ENCODE assay signal across 24 cellular contexts in the genomic region with DNA sequence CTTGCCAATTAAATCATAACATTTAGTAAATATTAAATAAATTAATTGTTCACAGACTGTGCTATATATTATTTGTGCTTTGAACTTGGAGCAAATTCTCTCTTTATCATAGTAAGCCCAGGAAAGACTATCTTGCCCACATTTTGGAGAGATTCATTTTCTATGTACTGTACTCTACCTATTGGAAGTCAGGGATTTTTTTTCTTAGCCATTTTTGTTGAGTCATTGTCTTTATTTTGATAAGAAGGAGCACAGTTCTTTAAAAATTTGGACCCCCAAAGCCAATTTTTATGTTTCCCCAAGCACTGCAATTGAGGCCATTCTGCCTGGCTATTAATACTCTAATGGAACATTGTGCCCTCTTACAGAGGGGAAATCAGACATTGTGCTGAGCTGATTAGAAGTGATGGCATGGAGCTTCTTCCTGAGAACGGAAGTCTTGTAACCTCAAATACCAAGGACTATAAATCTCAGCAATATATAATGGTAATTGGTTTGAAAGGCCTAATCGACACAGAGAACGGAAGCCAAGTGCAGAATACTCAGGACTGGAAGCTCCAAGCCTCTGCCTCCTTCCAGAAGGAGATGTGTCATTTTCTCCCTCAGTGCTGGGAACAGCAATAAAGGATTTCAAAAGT.
DNase-seq lines count a peak whose midpoint lies in the region; ATAC-seq, FAIRE-seq and TF ChIP-seq lines count a peak whose summit lies in the region.
"Had no signal": no experiment of that assay in that cellular context is flagged by ENCODE, and none has a peak within 500 bp of the region (broad histone marks: within the 10 kb centered on the region; RNA-seq: fewer than 3 reads in every experiment).

No MANE protein-coding gene starts in this region.

- ATAC-seq in HepG2 (no peak), right lobe of liver (no peak), HG02973 (IDR thresholded peaks at IDR 0.05; ENCODE audit: unreplicated experiment) (no peak)
- ATAC-seq in stimulated activated naive CD8-positive, alpha-beta T cell treated with anti-CD3 and anti-CD28 coated beads, Interleukin-15, amount 100 ng/mL, for 72 hours, result no peak
- ATAC-seq: GM23338, HCT116, Panc1 had no signal

- peaks cover 9 to 22% of the 10 kb centered on the region in 2 donors for H3K9me3 Mint-ChIP-seq in stimulated activated naive CD8-positive, alpha-beta T cell treated with anti-CD3 and anti-CD28 coated beads, Interleukin-15, amount 100 ng/mL, for 72 hours

- TF ChIP-seq EP300 in HepG2 (IDR thresholded peaks at IDR 0.05; ENCODE audit: low read depth in 2 of 2, low read length in 2 of 2) (no peak), HepG2 (CRISPR knock-in tag; IDR thresholded peaks at IDR 0.05; ENCODE audit: borderline replicate concordance) (no peak)

- CTCF ChIA-PET in HepG2 (lab: Yijun Ruan, JAX; ENCODE audit: low intra/inter-chr PET ratio, low total read pairs), result no interaction called here

- H3K27me3 ChIP-seq in HepG2 (ENCODE audit: control insufficient read depth in 1 of 2, insufficient read depth in 2 of 2, low read length in 2 of 2), result no peaks in the 10 kb centered on the region
- H3K27me3 ChIP-seq in right lobe of liver, result no peaks in the 10 kb centered on the region
- H3K27me3 ChIP-seq: SJCRH30 had no signal

- 70% methylated on average over 3 of the region's 3 CpGs for WGBS in HepG2 (ENCODE audit: low lambda C conversion rate)
- WGBS in right lobe of liver (ENCODE audit: insufficient coverage, low coverage, low lambda C conversion rate, missing lambda C conversion rate), result 59% methylated on average over 3 of the region's 3 CpGs

- TF ChIP-seq POLR2A in HepG2 (IDR thresholded peaks at IDR 0.05; ENCODE audit: insufficient read depth in 1 of 2, low read depth in 2 of 2, low read length in 2 of 2) (no peak), right lobe of liver (IDR thresholded peaks at IDR 0.05) (no peak)

- H3K79me2 ChIP-seq in HepG2 (ENCODE audit: insufficient read depth, low read length), result no peaks in the 10 kb centered on the region

- H3K4me2 ChIP-seq in HepG2 (ENCODE audit: low read depth, low read length), result no peak overlapping the region
- H3K4me2 ChIP-seq: GM23338 had no signal

- no peaks in the 10 kb centered on the region for H3K27me3 Mint-ChIP-seq in stimulated activated naive CD8-positive, alpha-beta T cell treated with anti-CD3 and anti-CD28 coated beads, Interleukin-15, amount 100 ng/mL, for 72 hours
- H3K27me3 Mint-ChIP-seq: B cell had no signal

- DNase-seq in HepG2 (ENCODE audit: low spot score), result no peak
- no peak for DNase-seq in right lobe of liver
- DNase-seq in M059J (ENCODE audit: low read depth), result peak; percentile 19
- DNase-seq in fibroblast of villous mesenchyme (ENCODE audit: low read depth), result peak; percentile 22
- no peak for DNase-seq in NCI-H1417 (lab: John Stamatoyannopoulos, UW)
- no peak for DNase-seq in stimulated activated naive CD8-positive, alpha-beta T cell treated with anti-CD3 and anti-CD28 coated beads, Interleukin-15, amount 100 ng/mL, for 72 hours
- DNase-seq in NCI-H510A (lab: John Stamatoyannopoulos, UW), result no peak
- DNase-seq: EL, KBM-7, NCI-H1092, NCI-H1436 treated with DMSO at 0.1 percent for 48 hours, NCI-H1930, NCI-H2227 treated with DMSO at 0.1 percent for 48 hours, NCI-H510A treated with DMSO at 0.1 percent for 48 hours, NCI-H774, SJCRH30 had no signal

- H3K27ac ChIP-seq in HepG2 (ENCODE audit: extremely low read length, insufficient read depth, low read length), result no peak overlapping the region
- no peak overlapping the region for H3K27ac ChIP-seq in right lobe of liver
- H3K27ac ChIP-seq: 22Rv1, SJCRH30 had no signal

- no peaks in the 10 kb centered on the region for H4K20me1 ChIP-seq in HepG2 (ENCODE audit: insufficient read depth, low read length)

- H3K4me3 ChIP-seq in HepG2 (replicated peaks in 1 of 3; ENCODE audit: insufficient read depth in 1 of 3, low read depth in 2 of 3, low read length in 3 of 3), result no peak overlapping the region
- H3K4me3 ChIP-seq in right lobe of liver, result no peak overlapping the region
- no peak overlapping the region for H3K4me3 ChIP-seq in fibroblast of villous mesenchyme (ENCODE audit: low read depth, low read length)
- H3K4me3 ChIP-seq: GM23338, SJCRH30 had no signal

- TF ChIP-seq CTCF in HepG2 (CRISPR knock-in tag; IDR thresholded peaks at IDR 0.05), result no peak
- no peak for TF ChIP-seq CTCF in right lobe of liver (IDR thresholded peaks at IDR 0.05)
- TF ChIP-seq CTCF in fibroblast of villous mesenchyme (IDR thresholded peaks at IDR 0.05; ENCODE audit: insufficient read depth, low read depth, low read length), result no peak

- H3K27ac Mint-ChIP-seq in stimulated activated naive CD8-positive, alpha-beta T cell treated with anti-CD3 and anti-CD28 coated beads, Interleukin-15, amount 100 ng/mL, for 72 hours, result no peak overlapping the region
- H3K27ac Mint-ChIP-seq: B cell; CD14-positive monocyte; GM23338; T-helper 1 cell treated with Interleukin-12 subunit alpha and Interleukin-12 subunit beta and Interleukin-4 antibody, amounts not matched to agents 30 μg/mL and 1 μg/mL, for 36 hours had no signal

- no peak overlapping the region for H2AFZ ChIP-seq in HepG2 (ENCODE audit: low read length)
- H2AFZ ChIP-seq: GM23338 had no signal

- H3K9me3 ChIP-seq in HepG2 (ENCODE audit: low read length), result no peaks in the 10 kb centered on the region
- H3K9me3 ChIP-seq in right lobe of liver, result no peaks in the 10 kb centered on the region

- intact Hi-C loops in HepG2 (cut with micrococcal nuclease; ENCODE audit: unreplicated experiment) (no loop called here), right lobe of liver (cut with DNase I) (no loop called here)

- no peak for FAIRE-seq in HepG2 (lab: Jason Lieb, UNC)

- no peaks in the 10 kb centered on the region for H3K4me1 Mint-ChIP-seq in stimulated activated naive CD8-positive, alpha-beta T cell treated with anti-CD3 and anti-CD28 coated beads, Interleukin-15, amount 100 ng/mL, for 72 hours
- H3K4me1 Mint-ChIP-seq: B cell, CD14-positive monocyte, GM23338 had no signal

- H3K4me3 Mint-ChIP-seq in stimulated activated naive CD8-positive, alpha-beta T cell treated with anti-CD3 and anti-CD28 coated beads, Interleukin-15, amount 100 ng/mL, for 72 hours, result no peak overlapping the region
- H3K4me3 Mint-ChIP-seq: B cell; CD14-positive monocyte; GM23338; T-helper 1 cell treated with Interleukin-12 subunit alpha and Interleukin-12 subunit beta and Interleukin-4 antibody, amounts not matched to agents 30 μg/mL and 1 μg/mL, for 36 hours had no signal

- POLR2A ChIA-PET in HepG2 (lab: Yijun Ruan, JAX), result no interaction called here

- H3K9ac ChIP-seq in HepG2 (ENCODE audit: insufficient read depth, low read depth, low read length), result no peak overlapping the region

- no peak for TF ChIP-seq RAD21 in HepG2 (CRISPR knock-in tag; IDR thresholded peaks at IDR 0.05)

- H3K36me3 ChIP-seq in HepG2 (replicated peaks in 1 of 2; ENCODE audit: control insufficient read depth in 1 of 2, insufficient read depth in 2 of 2, low read length in 2 of 2) (no peaks in the 10 kb centered on the region), right lobe of liver (no peaks in the 10 kb centered on the region)
- H3K36me3 ChIP-seq: SJCRH30 had no signal

- in situ Hi-C loops in HepG2 (cut with HindIII; ENCODE audit: extremely low pct_ligation_motif_present, low pct_unique_long_range_greater_than_20kb), result no loop called here

- H3K4me1 ChIP-seq in HepG2 (ENCODE audit: insufficient read depth, low read length) (peaks cover 7% of the 10 kb centered on the region; the same call in 1 of the 2 replicates), right lobe of liver (peaks cover 0 to 6% (median 0%) of the 10 kb centered on the region in 4 donors)
- H3K4me1 ChIP-seq: SJCRH30 had no signal

- BruUV-seq in HepG2 (replicated peaks; lab: Mats Ljungman, UMichigan), result no TSS peak

TF ChIP-seq in HepG2, 621 proteins besides CTCF, POLR2A, EP300 and RAD21:
- TF ChIP-seq ZMAT3 (CRISPR knock-in tag; conservative IDR thresholded peaks at IDR 0.05) (no peak), ZNF274 (CRISPR knock-in tag; IDR thresholded peaks at IDR 0.05) (no peak), RBFOX2 (IDR thresholded peaks at IDR 0.05; ENCODE audit: low read depth, low read length) (no peak), GTF2F1 (IDR thresholded peaks at IDR 0.05; ENCODE audit: low read length) (no peak), ZFP1 (CRISPR knock-in tag; IDR thresholded peaks at IDR 0.05) (no peak), NFE2L2 (IDR thresholded peaks at IDR 0.05; ENCODE audit: low read length) (0 out of 2 replicates have a peak, but pooled peaks have one; percentile 38), SIX1 (CRISPR knock-in tag; IDR thresholded peaks at IDR 0.05; ENCODE audit: borderline replicate concordance) (no peak), ZFP62 (CRISPR knock-in tag; IDR thresholded peaks at IDR 0.05) (no peak)
- TF ChIP-seq, protein P1, sequence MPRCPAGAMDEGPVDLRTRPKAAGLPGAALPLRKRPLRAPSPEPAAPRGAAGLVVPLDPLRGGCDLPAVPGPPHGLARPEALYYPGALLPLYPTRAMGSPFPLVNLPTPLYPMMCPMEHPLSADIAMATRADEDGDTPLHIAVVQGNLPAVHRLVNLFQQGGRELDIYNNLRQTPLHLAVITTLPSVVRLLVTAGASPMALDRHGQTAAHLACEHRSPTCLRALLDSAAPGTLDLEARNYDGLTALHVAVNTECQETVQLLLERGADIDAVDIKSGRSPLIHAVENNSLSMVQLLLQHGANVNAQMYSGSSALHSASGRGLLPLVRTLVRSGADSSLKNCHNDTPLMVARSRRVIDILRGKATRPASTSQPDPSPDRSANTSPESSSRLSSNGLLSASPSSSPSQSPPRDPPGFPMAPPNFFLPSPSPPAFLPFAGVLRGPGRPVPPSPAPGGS (CRISPR knock-in tag; IDR thresholded peaks at IDR 0.05), result no peak

Comparison
In these comparisons a context has a peak if more than half of its experiments do, and no peak if none do; other contexts are left out.
1. DNase-seq: peak in M059J (single experiment) and fibroblast of villous mesenchyme (single experiment); none in HepG2 (single experiment), right lobe of liver (0 of 3), NCI-H1417 (0 of 3), stimulated activated naive CD8-positive, alpha-beta T cell treated with anti-CD3 and anti-CD28 coated beads, Interleukin-15, amount 100 ng/mL, for 72 hours (0 of 2) and NCI-H510A (single experiment).